Comparison of ENCODE assay signal across 15 cellular contexts in the genomic region with DNA sequence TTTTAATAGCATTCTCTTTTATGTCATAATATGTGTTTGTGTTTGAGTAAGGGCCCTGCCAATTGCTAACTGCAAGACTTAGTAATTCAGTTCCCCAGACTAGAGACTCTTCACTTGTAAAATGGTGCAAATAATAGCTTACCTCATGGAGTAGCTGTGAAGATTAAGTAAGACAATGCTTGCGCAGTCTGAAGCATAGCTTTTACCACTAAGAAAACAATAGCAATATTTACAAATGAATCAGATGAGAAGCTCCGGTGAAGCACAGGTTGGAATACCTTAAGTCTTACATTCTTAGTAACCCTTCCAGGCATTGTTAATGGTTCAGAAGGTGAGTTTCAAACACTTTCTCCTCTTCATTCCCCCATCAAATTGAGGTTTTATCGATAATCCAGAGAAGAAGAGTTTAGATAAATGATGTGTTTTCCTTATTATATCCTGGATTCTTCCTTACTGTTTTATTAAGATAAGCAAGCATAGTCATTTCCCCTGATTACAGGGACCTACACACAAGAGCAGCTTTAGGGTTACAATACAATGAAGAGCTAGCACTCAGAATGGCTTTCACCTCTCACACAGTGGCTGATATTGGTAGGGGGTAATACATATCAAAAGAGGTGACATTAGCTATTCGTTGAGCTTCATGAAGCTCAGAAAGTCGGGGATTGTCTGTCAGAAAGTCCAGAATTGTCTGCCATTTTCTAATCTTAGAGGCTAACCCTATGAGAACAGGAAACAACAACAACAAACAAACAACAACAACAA.
"Had no signal": no experiment of that assay in that cellular context is flagged by ENCODE, and none has a peak within 500 bp of the region (broad histone marks: within the 10 kb centered on the region; RNA-seq: fewer than 3 reads in every experiment).

No MANE protein-coding gene starts in this region.

- DNase-seq: activated naive CD4-positive, alpha-beta T cell; activated naive CD8-positive, alpha-beta T cell treated with anti-CD3 and anti-CD28 coated beads, Interleukin-2, amount 10 ng/mL, durations not matched to agents 7 days and 5 days; dermis blood vessel endothelial cell; glutamatergic neuron; hypothalamus; left lung; mucosa of descending colon; naive thymus-derived CD8-positive, alpha-beta T cell; stimulated activated CD4-positive, alpha-beta T cell treated with anti-CD3 and anti-CD28 coated beads, Interleukin-1b, Interleukin-23, amount 100 ng/mL, for 48 hours; stimulated activated naive CD8-positive, alpha-beta T cell treated with anti-CD3 and anti-CD28 coated beads, Interleukin-15, amount 100 ng/mL, for 72 hours had no signal

- H3K9me3 Mint-ChIP-seq: activated naive CD8-positive, alpha-beta T cell treated with anti-CD3 and anti-CD28 coated beads, Interleukin-2, amount 10 ng/mL, durations not matched to agents 7 days and 5 days; stimulated activated naive CD8-positive, alpha-beta T cell treated with anti-CD3 and anti-CD28 coated beads, Interleukin-15, amount 100 ng/mL, for 72 hours had no signal

- H3K4me1 ChIP-seq: left lung, parathyroid adenoma had no signal

- H3K27me3 Mint-ChIP-seq: activated naive CD8-positive, alpha-beta T cell treated with anti-CD3 and anti-CD28 coated beads, Interleukin-2, amount 10 ng/mL, durations not matched to agents 7 days and 5 days; naive thymus-derived CD8-positive, alpha-beta T cell; stimulated activated naive CD8-positive, alpha-beta T cell treated with anti-CD3 and anti-CD28 coated beads, Interleukin-15, amount 100 ng/mL, for 72 hours had no signal

- H3K4me3 ChIP-seq: left lung, mucosa of descending colon, thoracic aorta had no signal

- H3K9ac ChIP-seq: parathyroid adenoma had no signal

- ATAC-seq: activated CD4-positive, CD25-positive, alpha-beta regulatory T cell treated with anti-CD3 and anti-CD28 coated beads, Interleukin-2, amount 50 U/mL, for 24 hours; esophagus mucosa; left lung; mucosa of descending colon; naive thymus-derived CD8-positive, alpha-beta T cell; stimulated activated naive CD8-positive, alpha-beta T cell treated with anti-CD3 and anti-CD28 coated beads, Interleukin-15, amount 100 ng/mL, for 72 hours had no signal

- H3K36me3 Mint-ChIP-seq: activated naive CD8-positive, alpha-beta T cell treated with anti-CD3 and anti-CD28 coated beads, Interleukin-2, amount 10 ng/mL, durations not matched to agents 7 days and 5 days; naive thymus-derived CD8-positive, alpha-beta T cell had no signal

- H3K27ac Mint-ChIP-seq: activated naive CD8-positive, alpha-beta T cell treated with anti-CD3 and anti-CD28 coated beads, Interleukin-2, amount 10 ng/mL, durations not matched to agents 7 days and 5 days; naive thymus-derived CD8-positive, alpha-beta T cell; stimulated activated naive CD8-positive, alpha-beta T cell treated with anti-CD3 and anti-CD28 coated beads, Interleukin-15, amount 100 ng/mL, for 72 hours had no signal

- H3K27ac ChIP-seq: left lung, parathyroid adenoma, thoracic aorta had no signal

- H3K9me3 ChIP-seq: left lung, mucosa of descending colon, thoracic aorta had no signal

- H3K4me3 Mint-ChIP-seq: activated naive CD8-positive, alpha-beta T cell treated with anti-CD3 and anti-CD28 coated beads, Interleukin-2, amount 10 ng/mL, durations not matched to agents 7 days and 5 days; naive thymus-derived CD8-positive, alpha-beta T cell; stimulated activated naive CD8-positive, alpha-beta T cell treated with anti-CD3 and anti-CD28 coated beads, Interleukin-15, amount 100 ng/mL, for 72 hours had no signal

- H3K27me3 ChIP-seq: left lung had no signal

- H3K4me1 Mint-ChIP-seq: activated naive CD8-positive, alpha-beta T cell treated with anti-CD3 and anti-CD28 coated beads, Interleukin-2, amount 10 ng/mL, durations not matched to agents 7 days and 5 days; naive thymus-derived CD8-positive, alpha-beta T cell; stimulated activated naive CD8-positive, alpha-beta T cell treated with anti-CD3 and anti-CD28 coated beads, Interleukin-15, amount 100 ng/mL, for 72 hours had no signal

- H3K36me3 ChIP-seq: left lung, thoracic aorta had no signal

- FAIRE-seq: keratinocyte had no signal
